In genomic region chr10:2985729-2986232, GRCh38 we compare ENCODE assay signal across 1 cellular context.
A peak's percentile ranks its signal among the peaks of the same experiment; 100 is the strongest.
TF ChIP-seq lines count a peak whose summit lies in the region.

No MANE protein-coding gene starts in this region.

TF ChIP-seq in HEK293, 187 proteins besides CTCF, POLR2A, EP300 and RAD21 (continued from another document):
- TF ChIP-seq HIC1 (tag by site-specific recombination; IDR thresholded peaks at IDR 0.05) (0 out of 2 replicates have a peak, but pooled peaks have one; percentile 26), ZNF544 (tag by site-specific recombination; IDR thresholded peaks at IDR 0.05) (no peak), ZBTB20 (tag by site-specific recombination; IDR thresholded peaks at IDR 0.05) (no peak)
